In genomic region chr11:71800335-71800953, GRCh38 we compare ENCODE assay signal across 8 cellular contexts. TPM values are rescaled to one million over a fixed set of nuclear protein-coding genes. Genes with fewer than 3 reads are reported as not detected.
DNase-seq lines count a peak whose midpoint lies in the region; ATAC-seq and TF ChIP-seq lines count a peak whose summit lies in the region.
"Not testable (repeated sequence)": the region's sequence is repeated elsewhere in the genome, so short reads cannot be mapped to it uniquely, and the experiment has no call there.

No MANE protein-coding gene starts in this region.

- not testable (repeated sequence) for H3K4me2 ChIP-seq in SU-DHL-6 (ENCODE audit: low read depth, low read length, poor library complexity, severe bottlenecking)

- H3K9me2 ChIP-seq in SU-DHL-6 (replicated peaks; ENCODE audit: insufficient read depth, low read length): not testable (repeated sequence)

- TF ChIP-seq CTCF in SU-DHL-6 (IDR thresholded peaks at IDR 0.05; ENCODE audit: insufficient read depth, low read length, poor library complexity, severe bottlenecking) (peak; percentile 58), epithelial cell of esophagus (IDR thresholded peaks at IDR 0.05; ENCODE audit: insufficient read depth, low read depth, low read length, missing control alignments) (peak; percentile 72), lung (IDR thresholded peaks at IDR 0.05; ENCODE audit: control extremely low read depth, extremely low read depth) (peak; percentile 91)

- not testable (repeated sequence) for H3K36me3 ChIP-seq in SU-DHL-6 (ENCODE audit: low read length); lung (ENCODE audit: control insufficient read depth in 2 of 2, insufficient read depth in 2 of 2, low read length in 2 of 2)

- WGBS in lung, 2 donors: 36% methylated on average over 12 to 13 of the region's 13 CpGs

- not testable (repeated sequence) for H4K20me1 ChIP-seq in SU-DHL-6 (ENCODE audit: low read depth, low read length)

- not testable (repeated sequence) for H3K27me3 ChIP-seq in SU-DHL-6 (ENCODE audit: low read length); lung (ENCODE audit: control insufficient read depth, insufficient read depth)

- not testable (repeated sequence) for H2AFZ ChIP-seq in SU-DHL-6 (ENCODE audit: low read depth, low read length, severe bottlenecking)

- ATAC-seq in lung (ENCODE audit: insufficient read depth, low FRiP score): not testable (repeated sequence)

- not testable (repeated sequence) for H3K4me3 ChIP-seq in SU-DHL-6 (ENCODE audit: insufficient read depth, low read length, poor library complexity, severe bottlenecking); epithelial cell of esophagus (ENCODE audit: low read length); lung

- H3K9me3 ChIP-seq in SU-DHL-6 (ENCODE audit: insufficient read depth, low read length); lung (ENCODE audit: control insufficient read depth in 2 of 2, insufficient read depth in 1 of 2, low read length in 1 of 2): not testable (repeated sequence)

- H3K27ac ChIP-seq in SU-DHL-6 (ENCODE audit: low read depth, low read length); lung (ENCODE audit: low read depth in 1 of 2, low read length in 1 of 2): not testable (repeated sequence)

- not testable (repeated sequence) for H3K79me2 ChIP-seq in SU-DHL-6 (ENCODE audit: insufficient read depth, low read length)

- not testable (repeated sequence) for H3K4me1 ChIP-seq in lung (ENCODE audit: control insufficient read depth in 2 of 2, insufficient read depth in 2 of 2, low read length in 2 of 2)

- H3F3A ChIP-seq in SU-DHL-6 (ENCODE audit: insufficient read depth): not testable (repeated sequence)

- DNase-seq in AG08395 (ENCODE audit: low spot score) (peak; percentile 34), GM19238 (ENCODE audit: insufficient read length, low spot score) (peak; percentile 48), NCI-H2029 treated with DMSO at 0.1 percent for 48 hours (lab: John Stamatoyannopoulos, UW) (peak; percentile 27), epithelial cell of esophagus (ENCODE audit: low read depth) (peak; percentile 73), lung (ENCODE audit: low spot score) (peak; percentile 82)
- DNase-seq in activated T-helper 1 cell treated with anti-CD3 and anti-CD28 coated beads, Interleukin-2, amount 50 U/mL, for 16 hours (ENCODE audit: low read depth in 1 of 2, low spot score in 1 of 2): peak; percentile 67 to 84
- peak; percentile 75 to 77 for DNase-seq in stimulated activated CD4-positive, alpha-beta T cell treated with anti-CD3 and anti-CD28 coated beads, Interleukin-1b, Interleukin-23, amount 100 ng/mL, for 4 hours (ENCODE audit: low read depth in 2 of 2)

- H3K9ac ChIP-seq in SU-DHL-6 (ENCODE audit: low read length): not testable (repeated sequence)

RNA-seq across cellular contexts. Expression of gene DEFB108B, which starts 32.6 kb away (rescaled TPM):
- not detected for total RNA-seq in lung
- polyA plus RNA-seq in lung: not detected

Comparison
In these comparisons a context has a peak if more than half of its experiments do, and no peak if none do; other contexts are left out.
1. DNase-seq: peak in every context shown above with its lines; median percentile 82 in lung; 76 in stimulated activated CD4-positive, alpha-beta T cell treated with anti-CD3 and anti-CD28 coated beads, Interleukin-1b, Interleukin-23, amount 100 ng/mL, for 4 hours; 76 in activated T-helper 1 cell treated with anti-CD3 and anti-CD28 coated beads, Interleukin-2, amount 50 U/mL, for 16 hours; 73 in epithelial cell of esophagus; 48 in GM19238; 34 in AG08395; 27 in NCI-H2029 treated with DMSO at 0.1 percent for 48 hours.